ENCODE assay signal across 8 cellular contexts in the genomic region with DNA sequence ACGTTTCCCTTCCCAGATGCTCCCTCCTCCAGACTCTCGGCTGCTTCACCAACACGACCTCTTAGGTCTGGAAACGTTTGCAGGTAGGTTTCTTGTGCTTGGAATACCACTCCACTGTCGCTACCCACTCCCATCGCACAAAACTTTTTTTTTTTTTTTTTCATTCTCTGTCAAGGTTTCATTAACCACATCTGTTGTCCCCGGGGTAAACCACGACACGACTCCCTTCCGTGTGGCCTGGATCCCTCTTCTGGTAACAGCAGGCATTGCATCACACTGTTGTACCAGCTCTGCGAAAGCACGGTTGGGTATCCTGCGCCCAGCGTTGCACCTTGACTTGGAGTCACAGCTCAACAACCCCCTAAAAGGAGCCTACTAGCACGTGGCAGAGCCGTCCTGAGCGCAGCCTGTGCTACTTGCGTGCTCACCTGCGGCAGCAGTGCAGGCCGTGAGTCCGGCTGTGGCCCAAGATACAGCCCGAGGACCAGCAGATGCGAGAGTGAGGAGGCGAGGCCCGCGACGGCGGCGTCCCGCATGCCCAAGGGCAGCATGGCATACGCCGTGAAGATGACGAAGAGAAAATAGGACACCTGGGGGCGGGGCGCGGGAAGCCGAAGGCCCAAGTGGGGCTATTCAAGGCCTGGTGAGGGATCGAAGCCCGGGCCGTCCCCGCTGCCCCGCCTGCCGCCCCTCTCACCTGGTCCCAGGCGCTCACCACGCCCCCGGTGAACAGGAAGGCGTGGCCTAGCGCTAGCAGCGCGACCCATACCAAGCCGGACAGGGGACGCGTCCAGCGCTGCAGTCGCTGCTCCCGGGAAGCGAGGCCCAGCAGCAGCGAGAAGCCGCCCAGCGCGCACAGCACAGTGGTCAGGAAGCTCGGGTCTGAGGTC. TPM values are rescaled to one million over a fixed set of nuclear protein-coding genes. Genes with fewer than 3 reads are reported as not detected.
A peak's percentile ranks its signal among the peaks of the same experiment; 100 is the strongest.
DNase-seq lines count a peak whose midpoint lies in the region; ATAC-seq, FAIRE-seq and TF ChIP-seq lines count a peak whose summit lies in the region.

No MANE protein-coding gene starts in this region.

- POLR2A ChIA-PET in IMR-90 (lab: Charles Lee; ENCODE audit: unreplicated experiment), result no interaction called here

- H2BK20ac ChIP-seq in IMR-90 (ENCODE audit: low read depth, low read length), result no peak overlapping the region

- H3K9me3 ChIP-seq in IMR-90 (ENCODE audit: control insufficient read depth, insufficient read depth, low read length), result no peaks in the 10 kb centered on the region
- no peaks in the 10 kb centered on the region for H3K9me3 ChIP-seq in gastroesophageal sphincter
- H3K9me3 ChIP-seq in pancreas, result no peaks in the 10 kb centered on the region
- no peaks in the 10 kb centered on the region for H3K9me3 ChIP-seq in tibial nerve

- TF ChIP-seq EP300 in gastroesophageal sphincter (IDR thresholded peaks at IDR 0.05), result no peak
- no peak for TF ChIP-seq EP300 in tibial nerve (IDR thresholded peaks at IDR 0.05)

- no peaks in the 10 kb centered on the region; the same call in 1 of the 2 replicates for H3K9me1 ChIP-seq in IMR-90 (ENCODE audit: insufficient read depth, low read length)

- H2AK5ac ChIP-seq in IMR-90 (ENCODE audit: low read depth, low read length), result no peak overlapping the region

- ATAC-seq in GM21529 (IDR thresholded peaks at IDR 0.05; ENCODE audit: unreplicated experiment), result peak; percentile 83
- peak; percentile 79 for ATAC-seq in IMR-90 (ENCODE audit: low read depth)
- ATAC-seq in gastroesophageal sphincter, result peak; percentile 54
- peak; percentile 75 to 86 (median 83) for ATAC-seq in pancreas

- H2BK15ac ChIP-seq in IMR-90 (ENCODE audit: low read depth, low read length), result no peak overlapping the region

- CTCF ChIA-PET in IMR-90 (lab: Yijun Ruan, JAX), result interaction anchor here (0.6 to 5.6 kb wide), 13 partner anchors 10 to 110 kb away, joined by 3 to 63 read pairs (median 8); a partner anchor contains a TSS

- H3K36me3 ChIP-seq in IMR-90 (ENCODE audit: control insufficient read depth, insufficient read depth, low read length) (no peaks in the 10 kb centered on the region), gastroesophageal sphincter (peaks cover 0 to 1% of the 10 kb centered on the region in 2 donors), pancreas (peaks cover 0 to 5% (median 0%) of the 10 kb centered on the region in 3 donors), tibial nerve (no peaks in the 10 kb centered on the region)

- H3K14ac ChIP-seq in IMR-90 (replicated peaks; ENCODE audit: low read depth, low read length), result no peak overlapping the region

- no peaks in the 10 kb centered on the region for H4K20me1 ChIP-seq in IMR-90 (ENCODE audit: insufficient read depth, low read length)

- H3K18ac ChIP-seq in IMR-90 (ENCODE audit: low read depth, low read length), result no peak overlapping the region

- H3K4me1 ChIP-seq in IMR-90 (ENCODE audit: control insufficient read depth, insufficient read depth, low read length) (peaks cover 3% of the 10 kb centered on the region; the same call in 1 of the 2 replicates), gastroesophageal sphincter (peaks cover 0 to 44% (median 16%) of the 10 kb centered on the region in 3 donors), pancreas (peaks cover 5 to 19% (median 15%) of the 10 kb centered on the region in 3 donors), tibial nerve (peaks cover 0 to 50% (median 29%) of the 10 kb centered on the region in 4 donors)

- DNase-seq in DMS79 treated with DMSO at 0.1 percent for 48 hours (lab: John Stamatoyannopoulos, UW), result peak; percentile 92
- peak; percentile 52 for DNase-seq in IMR-90
- DNase-seq in RPMI7951 (ENCODE audit: low read depth), result peak; percentile 68
- peak; percentile 27 for DNase-seq in activated gamma-delta T cell (lab: John Stamatoyannopoulos, UW)
- peak; percentile 69 to 82 (median 74) for DNase-seq in pancreas
- DNase-seq in tibial nerve (ENCODE audit: low spot score in 2 of 2), result peak in 1 of 2 donors; percentile 80

- intact Hi-C loops in IMR-90 (cut with micrococcal nuclease), result no loop called here
- intact Hi-C loops in pancreas (cut with DNase I), result loop anchor here (5.0 to 10.0 kb wide), 2 partner anchors 100 to 102 kb away; no protein-coding TSS in a partner anchor

- BruUV-seq in IMR-90 (replicated peaks; lab: Mats Ljungman, UMichigan), result no TSS peak

- no peak overlapping the region for H3K23ac ChIP-seq in IMR-90 (ENCODE audit: low read depth, low read length)

- TF ChIP-seq RAD21 in IMR-90 (IDR thresholded peaks at IDR 0.05; ENCODE audit: low read length), result peak; percentile 52

- H2BK5ac ChIP-seq in IMR-90 (ENCODE audit: low read depth, low read length, poor library complexity, severe bottlenecking), result no peak overlapping the region

- FAIRE-seq in pancreas (lab: Jason Lieb, UNC), result no peak

- H3K56ac ChIP-seq in IMR-90 (ENCODE audit: extremely low read depth, insufficient read depth, low read length), result no peak overlapping the region

- H4K5ac ChIP-seq in IMR-90 (ENCODE audit: low read depth, low read length), result no peak overlapping the region

- H3K27me3 ChIP-seq in IMR-90 (ENCODE audit: control insufficient read depth, insufficient read depth, low read length) (peaks cover 42% of the 10 kb centered on the region), gastroesophageal sphincter (peaks cover 76% of the 10 kb centered on the region), pancreas (peaks cover 0 to 6% (median 0%) of the 10 kb centered on the region in 4 donors), tibial nerve (peaks cover 0 to 50% of the 10 kb centered on the region in 2 donors)

- no peak overlapping the region for H2BK120ac ChIP-seq in IMR-90 (ENCODE audit: low read depth, low read length)

- no peaks in the 10 kb centered on the region for H3K79me1 ChIP-seq in IMR-90 (ENCODE audit: low read depth in 1 of 2, low read length in 2 of 2)

- TF ChIP-seq POLR2A in IMR-90 (IDR thresholded peaks at IDR 0.05; ENCODE audit: low read depth, low read length) (no peak), gastroesophageal sphincter (IDR thresholded peaks at IDR 0.05) (no peak), tibial nerve (IDR thresholded peaks at IDR 0.05) (no peak)

- H2AFZ ChIP-seq in IMR-90 (replicated peaks; ENCODE audit: low read length, poor library complexity), result peak overlapping the region; percentile 91

- TF ChIP-seq CTCF in IMR-90 (conservative IDR thresholded peaks at IDR 0.05; ENCODE audit: low read depth, low read length), result peak; percentile 64
- TF ChIP-seq CTCF in gastroesophageal sphincter (IDR thresholded peaks at IDR 0.05), result peak in 3 of 4 experiments; percentile 73 to 81 (median 80)
- peak; percentile 53 to 79 (median 76) for TF ChIP-seq CTCF in pancreas (IDR thresholded peaks at IDR 0.05)
- peak; percentile 61 to 83 (median 75) for TF ChIP-seq CTCF in tibial nerve (IDR thresholded peaks at IDR 0.05)

- peak overlapping the region; percentile 63; the same call in 1 of the 2 replicates for H3K4me2 ChIP-seq in IMR-90 (ENCODE audit: low read depth, low read length)

- no peak overlapping the region for H4K91ac ChIP-seq in IMR-90 (ENCODE audit: insufficient read depth, low read depth, low read length)

- H3K9ac ChIP-seq in IMR-90 (ENCODE audit: low read depth, low read length), result no peak overlapping the region

- dilution Hi-C loops in IMR-90 (cut with HindIII; ENCODE audit: low sequenced_read_pairs, unreplicated experiment), result no loop called here

- in situ Hi-C loops in IMR-90 (cut with MboI; ENCODE audit: low sequenced_read_pairs), result loop anchor here (5.0 kb wide), 1 partner anchor 105 kb away; no protein-coding TSS in a partner anchor

- H4K8ac ChIP-seq in IMR-90 (ENCODE audit: low read depth in 2 of 2, low read length in 2 of 2), result no peak overlapping the region

- no peak overlapping the region for H3K4me3 ChIP-seq in IMR-90 (ENCODE audit: insufficient read depth, low read depth, low read length)
- H3K4me3 ChIP-seq in gastroesophageal sphincter, result peak overlapping the region in 1 of 2 donors; percentile 53
- peak overlapping the region in 3 of 4 donors; percentile 7 to 36 (median 23) for H3K4me3 ChIP-seq in pancreas
- peak overlapping the region in 3 of 4 donors; percentile 34 to 42 (median 39) for H3K4me3 ChIP-seq in tibial nerve

- H3K4ac ChIP-seq in IMR-90 (ENCODE audit: low read depth, low read length), result no peak overlapping the region

- H3K27ac ChIP-seq in IMR-90 (ENCODE audit: insufficient read depth, low read length) (no peak overlapping the region), gastroesophageal sphincter (no peak overlapping the region), pancreas (no peak overlapping the region), tibial nerve (peak overlapping the region in 1 of 4 donors; percentile 24)

- H2AK9ac ChIP-seq in IMR-90 (replicated peaks; ENCODE audit: low read depth, low read length, poor library complexity), result peak overlapping the region; percentile 81

- WGBS in IMR-90 (ENCODE audit: extremely low coverage in 2 of 2, insufficient read length in 1 of 2), 2 experiments, result 13% methylated on average over 52 of the region's 62 CpGs; no CpG with 5 or more reads in 1 of the 2 experiments
- 15 to 27% methylated on average over 10 to 12 of the region's 62 CpGs for WGBS in gastroesophageal sphincter (ENCODE audit: low coverage in 1 of 2), 2 donors
- 16 to 19% methylated on average over 61 to 62 of the region's 62 CpGs for WGBS in pancreas, 2 donors
- 17 to 20% methylated on average over 59 to 60 of the region's 62 CpGs for WGBS in tibial nerve, 2 donors

RNA-seq across cellular contexts. Expression of a gene that starts 2.5 kb away (rescaled TPM):
- total RNA-seq in IMR-90 (2012; rRNA removed) (not detected in 2 replicates), gastroesophageal sphincter (10 to 100 TPM; 13.3 to 40.5 (median 22.6) TPM), pancreas (10 to 100 TPM in 1 of 6 donors, 1 to 10 TPM in 5; 3.2 to 10.6 (median 5.1) TPM), tibial nerve (10 to 100 TPM; 32.0 to 68.1 (median 53.2) TPM)
- polyA plus RNA-seq in IMR-90 (2012; rRNA removed) (0.04 TPM in 1 of 2 replicates, not detected in the other), pancreas (10 to 100 TPM; 33.8 to 59.3 TPM)
- polyA plus RNA-seq in IMR-90 (2012; cell fraction: cytosol; rRNA removed), result 0.08 TPM in 1 of 2 replicates, not detected in the other
- polyA plus RNA-seq in IMR-90 (2012; cell fraction: nucleus; rRNA removed; ENCODE audit: low replicate concordance), result 0.33 and 0.42 TPM in 2 replicates
- not detected in 2 replicates for total RNA-seq in RPMI7951 (2014; rRNA removed; shearing (Covaris generic))

RNA-seq across cellular contexts. Expression of a gene that starts 7.5 kb away (rescaled TPM):
- total RNA-seq in IMR-90 (2012; rRNA removed) (not detected in 2 replicates), gastroesophageal sphincter (1 to 10 TPM; 3.1 to 8.9 (median 3.9) TPM), pancreas (10 to 100 TPM in 1 of 6 donors, 1 to 10 TPM in 5; 3.9 to 12.1 (median 5.7) TPM), tibial nerve (1 to 10 TPM; 4.0 to 9.6 (median 9.0) TPM)
- polyA plus RNA-seq in IMR-90 (2012; rRNA removed) (0.09 TPM in 1 of 2 replicates, not detected in the other), pancreas (10 to 100 TPM; 12.9 to 13.0 TPM)
- polyA plus RNA-seq in IMR-90 (2012; cell fraction: cytosol; rRNA removed), result 0.02 and 0.04 TPM in 2 replicates
- 0.42 TPM in 2 replicates for polyA plus RNA-seq in IMR-90 (2012; cell fraction: nucleus; rRNA removed; ENCODE audit: low replicate concordance)
- 0.60 and 1.3 TPM in 2 replicates for total RNA-seq in RPMI7951 (2014; rRNA removed; shearing (Covaris generic))

RNA-seq across cellular contexts. Expression of a gene that starts 21.0 kb away (rescaled TPM):
- total RNA-seq in IMR-90 (2012; rRNA removed), result 0.18 and 0.28 TPM in 2 replicates
- 2.3 TPM in 2 replicates for polyA plus RNA-seq in IMR-90 (2012; rRNA removed)
- polyA plus RNA-seq in IMR-90 (2012; cell fraction: cytosol; rRNA removed), result 0.10 and 0.38 TPM in 2 replicates
- polyA plus RNA-seq in IMR-90 (2012; cell fraction: nucleus; rRNA removed; ENCODE audit: low replicate concordance), result 26.7 and 90.3 TPM in 2 replicates
- total RNA-seq in RPMI7951 (2014; rRNA removed; shearing (Covaris generic)), result 0.48 and 0.59 TPM in 2 replicates
- total RNA-seq in gastroesophageal sphincter, result 1 to 10 TPM; 3.0 to 4.2 (median 3.4) TPM
- total RNA-seq in pancreas, result 1 to 10 TPM; 1.9 to 3.2 (median 2.3) TPM
- 10 to 100 TPM; 13.0 to 15.5 TPM for polyA plus RNA-seq in pancreas
- 10 to 100 TPM in 3 of 4 donors, 1 to 10 TPM in 1; 8.4 to 14.4 (median 11.8) TPM for total RNA-seq in tibial nerve

RNA-seq across cellular contexts. Expression of a gene that starts 22.4 kb away (rescaled TPM):
- total RNA-seq in IMR-90 (2012; rRNA removed), result 0.56 and 0.72 TPM in 2 replicates
- 1.7 and 2.0 TPM in 2 replicates for polyA plus RNA-seq in IMR-90 (2012; rRNA removed)
- polyA plus RNA-seq in IMR-90 (2012; cell fraction: cytosol; rRNA removed), result 0.49 and 0.66 TPM in 2 replicates
- polyA plus RNA-seq in IMR-90 (2012; cell fraction: nucleus; rRNA removed; ENCODE audit: low replicate concordance), result 17.9 and 66.1 TPM in 2 replicates
- 0.72 and 0.88 TPM in 2 replicates for total RNA-seq in RPMI7951 (2014; rRNA removed; shearing (Covaris generic))
- 1 to 10 TPM; 2.4 to 5.0 (median 3.4) TPM for total RNA-seq in gastroesophageal sphincter
- 1 to 10 TPM; 1.5 to 3.0 (median 2.2) TPM for total RNA-seq in pancreas
- polyA plus RNA-seq in pancreas, result 1 to 10 TPM in 1 of 2 donors, under 1 TPM in 1; 0.73 to 3.1 TPM
- total RNA-seq in tibial nerve, result 10 to 100 TPM; 15.5 to 31.5 (median 20.2) TPM

RNA-seq across cellular contexts. Expression of a gene that starts 24.6 kb away (rescaled TPM):
- total RNA-seq in IMR-90 (2012; rRNA removed) (under 0.01 TPM in 2 replicates), gastroesophageal sphincter (10 to 100 TPM in 2 of 4 donors, 1 to 10 TPM in 2; 4.9 to 12.5 (median 9.5) TPM), pancreas (10 to 100 TPM in 3 of 6 donors, 1 to 10 TPM in 3; 6.3 to 11.3 (median 9.4) TPM), tibial nerve (10 to 100 TPM in 3 of 4 donors, 1 to 10 TPM in 1; 9.4 to 34.5 (median 14.2) TPM)
- polyA plus RNA-seq in IMR-90 (2012; rRNA removed) (0.19 TPM in 2 replicates), pancreas (10 to 100 TPM in 1 of 2 donors, 1 to 10 TPM in 1; 9.2 to 15.0 TPM)
- polyA plus RNA-seq in IMR-90 (2012; cell fraction: cytosol; rRNA removed), result 0.06 and 0.14 TPM in 2 replicates
- 0.26 and 0.33 TPM in 2 replicates for polyA plus RNA-seq in IMR-90 (2012; cell fraction: nucleus; rRNA removed; ENCODE audit: low replicate concordance)
- not detected in 2 replicates for total RNA-seq in RPMI7951 (2014; rRNA removed; shearing (Covaris generic))
